ENCODE assay signal across 9 cellular contexts in genomic region chr1:213988639-213989070, GRCh38. TPM values are rescaled to one million over a fixed set of nuclear protein-coding genes. Genes with fewer than 3 reads are reported as not detected.
DNase-seq lines count a peak whose midpoint lies in the region; ATAC-seq, FAIRE-seq and TF ChIP-seq lines count a peak whose summit lies in the region.
"Had no signal": no experiment of that assay in that cellular context is flagged by ENCODE, and none has a peak within 500 bp of the region (broad histone marks: within the 10 kb centered on the region; RNA-seq: fewer than 3 reads in every experiment).

No MANE protein-coding gene starts in this region.

- no peaks in the 10 kb centered on the region for H4K20me1 ChIP-seq in MM.1S (ENCODE audit: insufficient read depth, low read length)

- no peaks in the 10 kb centered on the region for H3K9me2 ChIP-seq in MM.1S (replicated peaks; ENCODE audit: insufficient read depth, low read length)

- FAIRE-seq in bronchial epithelial cell (lab: Jason Lieb, UNC), result no peak

- peak overlapping the region; percentile 75; the same call in 1 of the 2 replicates for H3K27ac ChIP-seq in MM.1S (ENCODE audit: low read length)
- H3K27ac ChIP-seq in transverse colon, result peak overlapping the region; percentile 84 to 89 (median 88)
- H3K27ac ChIP-seq: neutrophil had no signal

- in situ Hi-C loops in transverse colon (cut with MboI; ENCODE audit: low pct_ligation_motif_present in 1 of 4, low pct_unique_long_range_greater_than_20kb in 1 of 4, low sequenced_read_pairs in 3 of 4), result no loop called here

- TF ChIP-seq POLR2A in lower leg skin (IDR thresholded peaks at IDR 0.05) (no peak), transverse colon (IDR thresholded peaks at IDR 0.05) (no peak)

- intact Hi-C loops in Calu3 (cut with micrococcal nuclease; ENCODE audit: unreplicated experiment) (loop anchor here (2.0 kb wide), 1 partner anchor 134 kb away; no protein-coding TSS in a partner anchor), lower leg skin (cut with DNase I; ENCODE audit: low total_unique reads) (no loop called here), transverse colon (cut with DNase I; ENCODE audit: low total_unique reads) (no loop called here)

- H3K27ac Mint-ChIP-seq in Calu3 (ENCODE audit: unreplicated experiment), result peak overlapping the region; percentile 91

- H3K9me3 ChIP-seq in MM.1S (replicated peaks; ENCODE audit: insufficient read depth, low read length) (no peaks in the 10 kb centered on the region), transverse colon (no peaks in the 10 kb centered on the region)
- H3K9me3 ChIP-seq: neutrophil had no signal

- peaks cover 81% of the 10 kb centered on the region for H3K27me3 Mint-ChIP-seq in Calu3 (ENCODE audit: unreplicated experiment)

- peaks cover 40% of the 10 kb centered on the region for H3F3A ChIP-seq in MM.1S (ENCODE audit: insufficient read depth, low read length)

- peak overlapping the region; percentile 66 for H3K9ac ChIP-seq in MM.1S (ENCODE audit: low read length)

- H3K4me3 ChIP-seq in MM.1S (ENCODE audit: low read length) (peak overlapping the region; percentile 80), bronchial epithelial cell (ENCODE audit: low read depth, low read length) (peak overlapping the region; percentile 50), lower leg skin (ENCODE audit: low read depth, poor library complexity, severe bottlenecking) (peak overlapping the region; percentile 51), transverse colon (peak overlapping the region; percentile 45 to 70 (median 55))

- H3K4me1 Mint-ChIP-seq in Calu3 (ENCODE audit: low read depth, unreplicated experiment), result peaks cover 14% of the 10 kb centered on the region

- peak overlapping the region; percentile 98 for H3K4me2 ChIP-seq in MM.1S (ENCODE audit: low read depth, low read length)

- peak overlapping the region; percentile 85 for H2AFZ ChIP-seq in MM.1S (ENCODE audit: low read length)

- no peaks in the 10 kb centered on the region for H3K79me2 ChIP-seq in MM.1S (ENCODE audit: low read length)

- peak overlapping the region; percentile 86 for H3K4me3 Mint-ChIP-seq in Calu3 (ENCODE audit: low read depth, unreplicated experiment)

- no TSS peak for BruUV-seq in Calu3 (replicated peaks; lab: Mats Ljungman, UMichigan)

- H3K36me3 ChIP-seq in MM.1S (replicated peaks; ENCODE audit: insufficient read depth, low read length) (no peaks in the 10 kb centered on the region), bronchial epithelial cell (ENCODE audit: control insufficient read depth, insufficient read depth, low read length) (no peaks in the 10 kb centered on the region), transverse colon (no peaks in the 10 kb centered on the region)
- H3K36me3 ChIP-seq: neutrophil had no signal

- H3K9me3 Mint-ChIP-seq in Calu3 (ENCODE audit: low read depth, unreplicated experiment), result peaks cover 3% of the 10 kb centered on the region

- no peak for ATAC-seq in GM19035 (IDR thresholded peaks at IDR 0.05; ENCODE audit: unreplicated experiment)

- H3K4me1 ChIP-seq in MM.1S (ENCODE audit: low read length) (peaks cover 13% of the 10 kb centered on the region), transverse colon (peaks cover 12 to 33% (median 21%) of the 10 kb centered on the region in 4 donors)

- DNase-seq in Calu3 (no peak), MM.1S (no peak), bronchial epithelial cell (ENCODE audit: low read depth) (no peak), lower leg skin (ENCODE audit: low spot score in 2 of 2) (no peak), transverse colon (no peak), glomerular visceral epithelial cell (ENCODE audit: extremely low spot score) (no peak)
- DNase-seq in activated CD8-positive, alpha-beta memory T cell treated with anti-CD3 and anti-CD28 coated beads for 24 hours, result no peak

- WGBS in lower leg skin, 2 donors, result 0% methylated on average over 19 of the region's 19 CpGs
- 0 to 3% methylated on average over 8 to 19 of the region's 19 CpGs for WGBS in transverse colon (ENCODE audit: low coverage in 1 of 2), 2 donors

- TF ChIP-seq CTCF in Calu3 (IDR thresholded peaks at IDR 0.05; ENCODE audit: unreplicated experiment), result no peak
- TF ChIP-seq CTCF in MM.1S (IDR thresholded peaks at IDR 0.05; ENCODE audit: low read length), result no peak
- no peak for TF ChIP-seq CTCF in bronchial epithelial cell (IDR thresholded peaks at IDR 0.05; ENCODE audit: insufficient read depth, low read length, severe bottlenecking)
- no peak for TF ChIP-seq CTCF in lower leg skin (IDR thresholded peaks at IDR 0.05)
- no peak for TF ChIP-seq CTCF in transverse colon (IDR thresholded peaks at IDR 0.05)

- CTCF ChIA-PET in Calu3 (lab: Charles Lee), result no interaction called here

- TF ChIP-seq EP300 in transverse colon (IDR thresholded peaks at IDR 0.05; ENCODE audit: low read depth), result no peak

- H3K27me3 ChIP-seq in MM.1S (replicated peaks; ENCODE audit: insufficient read depth, low read length) (peaks cover 36% of the 10 kb centered on the region), bronchial epithelial cell (ENCODE audit: control insufficient read depth, insufficient read depth, low read length) (peaks cover 35% of the 10 kb centered on the region), transverse colon (peaks cover 81% of the 10 kb centered on the region)

- peaks cover 20% of the 10 kb centered on the region for H3K36me3 Mint-ChIP-seq in Calu3 (ENCODE audit: insufficient read depth, unreplicated experiment)

RNA-seq across cellular contexts. Expression of gene PROX1, which starts 0.9 kb away (rescaled TPM):
- 0.29 and 0.40 TPM in 2 replicates for total RNA-seq in Calu3 (2022)
- total RNA-seq in bronchial epithelial cell, result under 0.01 TPM in 2 replicates
- total RNA-seq in lower leg skin, result 1 to 10 TPM in 3 of 4 donors, under 1 TPM in 1; 0.74 to 4.2 (median 1.9) TPM
- total RNA-seq in transverse colon, result 10 to 100 TPM in 1 of 4 donors, 1 to 10 TPM in 3; 3.4 to 16.1 (median 8.0) TPM
